Comparison of ENCODE assay signal across 1 cellular context in the genomic region with DNA sequence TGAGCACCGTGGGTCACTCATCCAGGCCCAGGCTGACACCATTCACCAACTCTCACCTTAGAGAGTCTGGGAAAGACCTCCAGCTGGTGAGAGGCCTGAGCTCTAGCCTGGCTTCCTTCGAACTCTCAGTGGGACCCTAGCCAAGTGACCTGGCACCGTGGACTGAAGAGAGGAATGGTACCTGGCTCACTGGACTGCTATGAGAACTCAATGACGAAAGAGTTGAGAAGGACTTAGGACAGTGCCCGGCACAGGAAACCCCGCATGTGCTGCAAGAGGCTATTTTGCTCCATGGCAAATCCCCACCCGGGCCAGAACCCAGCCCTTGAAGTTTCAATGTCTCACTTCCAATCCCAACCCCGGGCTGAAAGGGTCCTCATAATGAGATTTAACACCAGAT.
TF ChIP-seq lines count a peak whose summit lies in the region.

No MANE protein-coding gene starts in this region.

TF ChIP-seq in HepG2, 621 proteins besides CTCF, POLR2A, EP300 and RAD21:
- TF ChIP-seq WIZ (CRISPR knock-in tag; IDR thresholded peaks at IDR 0.05) (no peak), ATF7-NPFF (CRISPR knock-in tag; IDR thresholded peaks at IDR 0.05; ENCODE audit: low read depth) (no peak), FOXO1 (CRISPR knock-in tag; IDR thresholded peaks at IDR 0.05) (no peak), ZNF44 (CRISPR knock-in tag; IDR thresholded peaks at IDR 0.05) (no peak), GTF2F1 (IDR thresholded peaks at IDR 0.05; ENCODE audit: low read length) (no peak), ZNF350 (CRISPR knock-in tag; IDR thresholded peaks at IDR 0.05; ENCODE audit: borderline replicate concordance, low read depth) (no peak), SALL2 (CRISPR knock-in tag; IDR thresholded peaks at IDR 0.05) (no peak), STAT5B (CRISPR knock-in tag; IDR thresholded peaks at IDR 0.05) (no peak), ZNF549 (CRISPR knock-in tag; IDR thresholded peaks at IDR 0.05) (no peak), HOXA5 (CRISPR knock-in tag; IDR thresholded peaks at IDR 0.05) (no peak), MAZ (IDR thresholded peaks at IDR 0.05; ENCODE audit: borderline replicate concordance, low read depth, low read length) (no peak), MAZ (CRISPR knock-in tag; IDR thresholded peaks at IDR 0.05; ENCODE audit: low read depth) (no peak), ADNP (CRISPR knock-in tag; IDR thresholded peaks at IDR 0.05) (no peak), JUNB (CRISPR knock-in tag; IDR thresholded peaks at IDR 0.05; ENCODE audit: borderline replicate concordance) (no peak)
- TF ChIP-seq, protein P1, sequence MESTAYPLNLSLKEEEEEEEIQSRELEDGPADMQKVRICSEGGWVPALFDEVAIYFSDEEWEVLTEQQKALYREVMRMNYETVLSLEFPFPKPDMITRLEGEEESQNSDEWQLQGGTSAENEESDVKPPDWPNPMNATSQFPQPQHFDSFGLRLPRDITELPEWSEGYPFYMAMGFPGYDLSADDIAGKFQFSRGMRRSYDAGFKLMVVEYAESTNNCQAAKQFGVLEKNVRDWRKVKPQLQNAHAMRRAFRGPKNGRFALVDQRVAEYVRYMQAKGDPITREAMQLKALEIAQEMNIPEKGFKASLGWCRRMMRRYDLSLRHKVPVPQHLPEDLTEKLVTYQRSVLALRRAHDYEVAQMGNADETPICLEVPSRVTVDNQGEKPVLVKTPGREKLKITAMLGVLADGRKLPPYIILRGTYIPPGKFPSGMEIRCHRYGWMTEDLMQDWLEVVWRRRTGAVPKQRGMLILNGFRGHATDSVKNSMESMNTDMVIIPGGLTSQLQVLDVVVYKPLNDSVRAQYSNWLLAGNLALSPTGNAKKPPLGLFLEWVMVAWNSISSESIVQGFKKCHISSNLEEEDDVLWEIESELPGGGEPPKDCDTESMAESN (CRISPR knock-in tag; conservative IDR thresholded peaks at IDR 0.05): no peak
- TF ChIP-seq, protein P2, sequence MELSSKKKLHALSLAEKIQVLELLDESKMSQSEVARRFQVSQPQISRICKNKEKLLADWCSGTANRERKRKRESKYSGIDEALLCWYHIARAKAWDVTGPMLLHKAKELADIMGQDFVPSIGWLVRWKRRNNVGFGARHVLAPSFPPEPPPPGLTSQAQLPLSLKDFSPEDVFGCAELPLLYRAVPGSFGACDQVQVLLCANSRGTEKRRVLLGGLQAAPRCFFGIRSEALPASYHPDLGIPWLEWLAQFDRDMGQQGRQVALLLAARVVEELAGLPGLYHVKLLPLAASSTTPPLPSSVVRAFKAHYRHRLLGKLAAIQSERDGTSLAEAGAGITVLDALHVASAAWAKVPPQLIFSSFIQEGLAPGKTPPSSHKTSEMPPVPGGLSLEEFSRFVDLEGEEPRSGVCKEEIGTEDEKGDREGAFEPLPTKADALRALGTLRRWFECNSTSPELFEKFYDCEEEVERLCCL (CRISPR knock-in tag; IDR thresholded peaks at IDR 0.05; ENCODE audit: borderline replicate concordance): no peak
